Comparison of ENCODE assay signal across 3 cellular contexts in genomic region chr17:39603304-39604016, GRCh38.
TF ChIP-seq lines count a peak whose summit lies in the region.

No MANE protein-coding gene starts in this region.

TF ChIP-seq in GM12891, 5 proteins besides CTCF, POLR2A, EP300 and RAD21:
- TF ChIP-seq POU2F2 (IDR thresholded peaks at IDR 0.05; ENCODE audit: low read depth, low read length) (peak; percentile 82; the same call in 1 of the 2 replicates), SPI1 (IDR thresholded peaks at IDR 0.05; ENCODE audit: low read depth, low read length) (no peak)

TF ChIP-seq in H1, 55 proteins besides CTCF, POLR2A, EP300 and RAD21:
- no peak for TF ChIP-seq JUN (IDR thresholded peaks at IDR 0.05; ENCODE audit: low read depth, low read length)
- peak; percentile 59; the same call in 1 of the 2 replicates for TF ChIP-seq CBX8 (IDR thresholded peaks at IDR 0.05; ENCODE audit: borderline replicate concordance, low read depth, low read length)
- TF ChIP-seq EZH2 (IDR thresholded peaks at IDR 0.05; ENCODE audit: low read depth, low read length, severe bottlenecking), result peak; percentile 71
- TF ChIP-seq SP1 (IDR thresholded peaks at IDR 0.05; ENCODE audit: low read depth, low read length), result no peak
- peak; percentile 9; the same call in 1 of the 2 replicates for TF ChIP-seq SUZ12 (IDR thresholded peaks at IDR 0.05; ENCODE audit: low read length)

TF ChIP-seq in HEK293T, 16 proteins besides CTCF, POLR2A, EP300 and RAD21:
- TF ChIP-seq NFRKB (IDR thresholded peaks at IDR 0.05), result no peak
- no peak for TF ChIP-seq TARDBP (IDR thresholded peaks at IDR 0.05)
- TF ChIP-seq CTBP1 (IDR thresholded peaks at IDR 0.05; ENCODE audit: borderline replicate concordance), result no peak
- no peak for TF ChIP-seq ELF4 (IDR thresholded peaks at IDR 0.05)
- no peak for TF ChIP-seq BHLHE40 (IDR thresholded peaks at IDR 0.05; ENCODE audit: borderline replicate concordance)
